Comparison of ENCODE assay signal across 25 cellular contexts in genomic region chr3:191688756-191689433, GRCh38.
"Had no signal": no experiment of that assay in that cellular context is flagged by ENCODE, and none has a peak within 500 bp of the region (broad histone marks: within the 10 kb centered on the region; RNA-seq: fewer than 3 reads in every experiment).

No MANE protein-coding gene starts in this region.

- H3K9me3 ChIP-seq: esophagus muscularis mucosa, right lobe of liver, testis, vagina had no signal

- H3K27ac ChIP-seq: dorsolateral prefrontal cortex, esophagus muscularis mucosa, right lobe of liver, skin epidermis, testis, vagina, WERI-Rb-1 had no signal

- DNase-seq: activated CD4-positive, alpha-beta T cell treated with anti-CD3 and anti-CD28 coated beads for 1 hour; activated gamma-delta T cell treated with Interleukin-2 at 50 U/mL for 16 hours; activated T-cell treated with anti-CD3 and anti-CD28 coated beads, Interleukin-2, amount 50 U/mL, for 1 hour; aorta; caudate nucleus; dorsolateral prefrontal cortex; effector memory CD8-positive, alpha-beta T cell; hypothalamus; left ventricle myocardium superior; posterior cingulate gyrus; right lobe of liver; stimulated activated CD4-positive, alpha-beta T cell treated with anti-CD3 and anti-CD28 coated beads, Interleukin-1b, Interleukin-23, amount 100 ng/mL, for 48 hours; stimulated activated naive B cell treated with anti-CD40 and anti-IgM and Interleukin-4, amounts not matched to agents 10 μg/mL and 1 μg/mL and 100 μg/mL, for 72 hours; T-cell; testis; WERI-Rb-1 had no signal

- H3K36me3 Mint-ChIP-seq: activated naive CD4-positive, alpha-beta T cell treated with anti-CD3 and anti-CD28 coated beads, Interleukin-2, amount 50 U/mL, for 24 hours; brain; memory B cell; stimulated activated naive B cell treated with anti-CD40 and anti-IgM and Interleukin-4, amounts not matched to agents 10 μg/mL and 1 μg/mL and 100 μg/mL, for 72 hours; T-cell; type B pancreatic cell had no signal

- H3K27me3 ChIP-seq: esophagus muscularis mucosa, right lobe of liver, testis, vagina had no signal

- H3K36me3 ChIP-seq: esophagus muscularis mucosa, right lobe of liver, vagina, WERI-Rb-1 had no signal

- H3K4me1 Mint-ChIP-seq: activated naive CD4-positive, alpha-beta T cell treated with anti-CD3 and anti-CD28 coated beads, Interleukin-2, amount 50 U/mL, for 24 hours; brain; memory B cell; nephron; stimulated activated naive B cell treated with anti-CD40 and anti-IgM and Interleukin-4, amounts not matched to agents 10 μg/mL and 1 μg/mL and 100 μg/mL, for 72 hours; T-cell had no signal

- H3K4me3 ChIP-seq: dorsolateral prefrontal cortex, esophagus muscularis mucosa, right lobe of liver, skin epidermis, testis, vagina had no signal

- H3K4me1 ChIP-seq: esophagus muscularis mucosa, right lobe of liver, vagina had no signal

- H3K27ac Mint-ChIP-seq: activated naive CD4-positive, alpha-beta T cell treated with anti-CD3 and anti-CD28 coated beads, Interleukin-2, amount 50 U/mL, for 24 hours; brain; effector memory CD8-positive, alpha-beta T cell; memory B cell; nephron; stimulated activated naive B cell treated with anti-CD40 and anti-IgM and Interleukin-4, amounts not matched to agents 10 μg/mL and 1 μg/mL and 100 μg/mL, for 72 hours; T-cell; T-helper 2 cell treated with Interferon-gamma antibody and Interleukin-4, amounts not matched to agents 5 μg/mL and 100 μg/mL, for 36 hours; type B pancreatic cell had no signal

- H3K4me3 Mint-ChIP-seq: activated naive CD4-positive, alpha-beta T cell treated with anti-CD3 and anti-CD28 coated beads, Interleukin-2, amount 50 U/mL, for 24 hours; brain; effector memory CD8-positive, alpha-beta T cell; memory B cell; nephron; stimulated activated naive B cell treated with anti-CD40 and anti-IgM and Interleukin-4, amounts not matched to agents 10 μg/mL and 1 μg/mL and 100 μg/mL, for 72 hours; T-cell; T-helper 2 cell treated with Interferon-gamma antibody and Interleukin-4, amounts not matched to agents 5 μg/mL and 100 μg/mL, for 36 hours; type B pancreatic cell had no signal

- H3K27me3 Mint-ChIP-seq: activated naive CD4-positive, alpha-beta T cell treated with anti-CD3 and anti-CD28 coated beads, Interleukin-2, amount 50 U/mL, for 24 hours; brain; effector memory CD8-positive, alpha-beta T cell; stimulated activated naive B cell treated with anti-CD40 and anti-IgM and Interleukin-4, amounts not matched to agents 10 μg/mL and 1 μg/mL and 100 μg/mL, for 72 hours; T-cell; type B pancreatic cell had no signal

- ATAC-seq: effector memory CD8-positive, alpha-beta T cell; left ventricle myocardium superior; right lobe of liver; stimulated activated naive B cell treated with anti-CD40 and anti-IgM and Interleukin-4, amounts not matched to agents 10 μg/mL and 1 μg/mL and 100 μg/mL, for 72 hours; T-cell had no signal

- H3K9me3 Mint-ChIP-seq: brain; memory B cell; nephron; T-helper 2 cell treated with Interferon-gamma antibody and Interleukin-4, amounts not matched to agents 5 μg/mL and 100 μg/mL, for 36 hours; type B pancreatic cell had no signal
